ENCODE assay signal across 8 cellular contexts in the genomic region with DNA sequence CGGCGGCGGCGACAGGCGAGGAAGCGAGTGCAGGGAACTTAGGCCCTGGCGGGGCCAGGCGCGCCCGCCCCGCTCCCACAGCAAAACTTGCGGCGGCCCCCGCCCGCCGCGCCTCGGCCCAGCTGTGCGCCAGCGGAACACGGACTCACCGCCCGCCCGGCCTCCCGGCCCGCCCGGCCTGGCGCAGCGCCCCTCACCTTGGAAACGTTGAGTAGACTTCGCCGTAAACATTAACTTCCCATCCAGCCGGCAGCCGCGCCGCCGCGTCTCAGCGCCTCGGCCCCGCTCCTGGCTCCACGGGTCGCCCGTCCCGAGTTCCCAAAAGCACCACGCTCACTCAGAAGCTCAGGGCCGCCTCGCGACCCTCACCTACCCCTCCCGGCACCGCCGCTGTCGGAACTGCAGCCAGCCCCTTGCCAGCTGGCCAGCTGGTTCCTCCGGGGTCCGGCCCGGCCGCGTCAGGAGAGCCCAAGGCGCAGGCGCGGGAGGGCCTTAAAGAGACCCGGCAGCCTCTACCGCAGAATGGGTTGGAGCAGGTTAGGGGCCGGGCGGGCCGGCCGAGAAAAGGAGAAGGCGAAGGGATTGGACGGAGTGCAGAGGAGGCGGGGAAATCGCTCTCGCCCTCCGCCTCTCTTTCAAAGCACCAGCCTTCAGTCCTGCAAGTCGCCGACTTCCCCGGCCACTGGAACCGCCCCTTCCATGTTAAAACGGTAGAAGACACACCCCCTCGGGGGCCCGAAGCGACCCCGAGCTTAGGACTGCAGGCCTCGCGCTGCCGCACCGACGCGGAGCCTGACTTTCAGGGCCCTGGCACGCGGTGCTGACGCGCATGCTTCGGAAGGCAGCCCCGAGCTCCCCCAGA. TPM values are rescaled to one million over a fixed set of nuclear protein-coding genes. Genes with fewer than 3 reads are reported as not detected.
DNase-seq lines count a peak whose midpoint lies in the region; ATAC-seq and TF ChIP-seq lines count a peak whose summit lies in the region.

Gene EVI5 (minus strand): TSS at position 470 of the 862 bp plus-strand sequence. CDS start 48,562 bp downstream, outside the sequence.

- intact Hi-C loops in dorsolateral prefrontal cortex (cut with DNase I), result loop anchor here (2.0 to 5.0 kb wide), 3 partner anchors 32 to 47 kb away; partner anchors contain the start of gene RPL5 (in 1 of the 2)

- no peaks in the 10 kb centered on the region for H3K9me3 ChIP-seq in liver (ENCODE audit: control insufficient read depth in 4 of 4, low read length in 3 of 4)

- H3K27me3 ChIP-seq in dorsolateral prefrontal cortex, result no peaks in the 10 kb centered on the region
- H3K27me3 ChIP-seq in liver (ENCODE audit: control insufficient read depth in 4 of 4, insufficient read depth in 4 of 4, low read length in 3 of 4), result no peaks in the 10 kb centered on the region

- peaks cover 0 to 11% (median 4%) of the 10 kb centered on the region in 4 donors for H3K4me1 ChIP-seq in liver (ENCODE audit: control insufficient read depth in 4 of 4, insufficient read depth in 4 of 4, low read length in 3 of 4)

- H3K4me3 ChIP-seq in dorsolateral prefrontal cortex (peak within 1 kb of the TSS; percentile 67 to 97 (median 89)), liver (ENCODE audit: low read depth in 1 of 3, low read length in 3 of 3) (peak within 1 kb of the TSS; percentile 72 to 89 (median 79))

- TF ChIP-seq CTCF in dorsolateral prefrontal cortex (IDR thresholded peaks at IDR 0.05 in 54 of 56, conservative IDR thresholded peaks at IDR 0.05 in 2 of 56; ENCODE audit: low read depth in 1 of 56, partially characterized antibody in 56 of 56) (peak in 32 of 56 donors; percentile 5 to 52 (median 32)), liver (IDR thresholded peaks at IDR 0.05; ENCODE audit: low read depth, low read length, missing input control) (peak; percentile 6)

- DNase-seq in CD1c-positive myeloid dendritic cell (ENCODE audit: extremely low spot score) (peak; percentile 97), NCI-H69 (lab: John Stamatoyannopoulos, UW) (peak; percentile 93), dorsolateral prefrontal cortex (peak; percentile 75 to 93 (median 88))
- DNase-seq in activated CD4-positive, alpha-beta T cell treated with anti-CD3 and anti-CD28 coated beads, Interleukin-2, amount 50 U/mL, for 4 hours, result peak; percentile 34 to 49
- peak; percentile 70 for DNase-seq in stimulated activated CD4-positive, alpha-beta T cell treated with anti-CD3 and anti-CD28 coated beads, Interleukin-4, amount 100 ng/mL, for 24 hours

- no peak for TF ChIP-seq RAD21 in liver (IDR thresholded peaks at IDR 0.05)

- peak within 1 kb of the TSS; percentile 84 to 93 for H3K9ac ChIP-seq in liver (ENCODE audit: low read depth in 1 of 2, low read length in 2 of 2)

- ATAC-seq in GM19372 (IDR thresholded peaks at IDR 0.05; ENCODE audit: low read depth, unreplicated experiment) (peak; percentile 94), HG03521 (IDR thresholded peaks at IDR 0.05; ENCODE audit: unreplicated experiment) (peak; percentile 88)

- no peaks in the 10 kb centered on the region for H3K36me3 ChIP-seq in liver (ENCODE audit: control insufficient read depth in 4 of 4, insufficient read depth in 3 of 4, low read depth in 1 of 4, low read length in 3 of 4)

- WGBS in liver, result under 1% methylated on average over 94 of the region's 94 CpGs

- H3K27ac ChIP-seq in dorsolateral prefrontal cortex (peak within 1 kb of the TSS; percentile 73 to 97 (median 92)), liver (ENCODE audit: low read depth in 1 of 2, low read length in 2 of 2) (peak within 1 kb of the TSS; percentile 99)

TF ChIP-seq in liver, 16 proteins besides CTCF, POLR2A, EP300 and RAD21:
- TF ChIP-seq FOXA2 (IDR thresholded peaks at IDR 0.05), result no peak
- TF ChIP-seq, protein P1, sequence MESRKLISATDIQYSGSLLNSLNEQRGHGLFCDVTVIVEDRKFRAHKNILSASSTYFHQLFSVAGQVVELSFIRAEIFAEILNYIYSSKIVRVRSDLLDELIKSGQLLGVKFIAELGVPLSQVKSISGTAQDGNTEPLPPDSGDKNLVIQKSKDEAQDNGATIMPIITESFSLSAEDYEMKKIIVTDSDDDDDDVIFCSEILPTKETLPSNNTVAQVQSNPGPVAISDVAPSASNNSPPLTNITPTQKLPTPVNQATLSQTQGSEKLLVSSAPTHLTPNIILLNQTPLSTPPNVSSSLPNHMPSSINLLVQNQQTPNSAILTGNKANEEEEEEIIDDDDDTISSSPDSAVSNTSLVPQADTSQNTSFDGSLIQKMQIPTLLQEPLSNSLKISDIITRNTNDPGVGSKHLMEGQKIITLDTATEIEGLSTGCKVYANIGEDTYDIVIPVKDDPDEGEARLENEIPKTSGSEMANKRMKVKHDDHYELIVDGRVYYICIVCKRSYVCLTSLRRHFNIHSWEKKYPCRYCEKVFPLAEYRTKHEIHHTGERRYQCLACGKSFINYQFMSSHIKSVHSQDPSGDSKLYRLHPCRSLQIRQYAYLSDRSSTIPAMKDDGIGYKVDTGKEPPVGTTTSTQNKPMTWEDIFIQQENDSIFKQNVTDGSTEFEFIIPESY (IDR thresholded peaks at IDR 0.05), result no peak
- TF ChIP-seq HNF4A (conservative IDR thresholded peaks at IDR 0.05), result peak; percentile 6 to 50
- peak; percentile 57 for TF ChIP-seq YY1 (IDR thresholded peaks at IDR 0.05)
- no peak for TF ChIP-seq EGR1 (IDR thresholded peaks at IDR 0.05; ENCODE audit: low read depth in 2 of 2)
- TF ChIP-seq GABPA (IDR thresholded peaks at IDR 0.05 in 1 of 2, conservative IDR thresholded peaks at IDR 0.05 in 1 of 2), result no peak
- TF ChIP-seq RXRA (IDR thresholded peaks at IDR 0.05), result peak; percentile 48 to 55
- TF ChIP-seq, protein P2, sequence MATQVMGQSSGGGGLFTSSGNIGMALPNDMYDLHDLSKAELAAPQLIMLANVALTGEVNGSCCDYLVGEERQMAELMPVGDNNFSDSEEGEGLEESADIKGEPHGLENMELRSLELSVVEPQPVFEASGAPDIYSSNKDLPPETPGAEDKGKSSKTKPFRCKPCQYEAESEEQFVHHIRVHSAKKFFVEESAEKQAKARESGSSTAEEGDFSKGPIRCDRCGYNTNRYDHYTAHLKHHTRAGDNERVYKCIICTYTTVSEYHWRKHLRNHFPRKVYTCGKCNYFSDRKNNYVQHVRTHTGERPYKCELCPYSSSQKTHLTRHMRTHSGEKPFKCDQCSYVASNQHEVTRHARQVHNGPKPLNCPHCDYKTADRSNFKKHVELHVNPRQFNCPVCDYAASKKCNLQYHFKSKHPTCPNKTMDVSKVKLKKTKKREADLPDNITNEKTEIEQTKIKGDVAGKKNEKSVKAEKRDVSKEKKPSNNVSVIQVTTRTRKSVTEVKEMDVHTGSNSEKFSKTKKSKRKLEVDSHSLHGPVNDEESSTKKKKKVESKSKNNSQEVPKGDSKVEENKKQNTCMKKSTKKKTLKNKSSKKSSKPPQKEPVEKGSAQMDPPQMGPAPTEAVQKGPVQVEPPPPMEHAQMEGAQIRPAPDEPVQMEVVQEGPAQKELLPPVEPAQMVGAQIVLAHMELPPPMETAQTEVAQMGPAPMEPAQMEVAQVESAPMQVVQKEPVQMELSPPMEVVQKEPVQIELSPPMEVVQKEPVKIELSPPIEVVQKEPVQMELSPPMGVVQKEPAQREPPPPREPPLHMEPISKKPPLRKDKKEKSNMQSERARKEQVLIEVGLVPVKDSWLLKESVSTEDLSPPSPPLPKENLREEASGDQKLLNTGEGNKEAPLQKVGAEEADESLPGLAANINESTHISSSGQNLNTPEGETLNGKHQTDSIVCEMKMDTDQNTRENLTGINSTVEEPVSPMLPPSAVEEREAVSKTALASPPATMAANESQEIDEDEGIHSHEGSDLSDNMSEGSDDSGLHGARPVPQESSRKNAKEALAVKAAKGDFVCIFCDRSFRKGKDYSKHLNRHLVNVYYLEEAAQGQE (IDR thresholded peaks at IDR 0.05), result peak; percentile 71
- peak in 1 of 2 donors; percentile 24 for TF ChIP-seq JUND (IDR thresholded peaks at IDR 0.05)
- TF ChIP-seq HNF4G (IDR thresholded peaks at IDR 0.05), result no peak
- peak; percentile 77 for TF ChIP-seq SP1 (IDR thresholded peaks at IDR 0.05)
- TF ChIP-seq TAF1 (conservative IDR thresholded peaks at IDR 0.05), result peak; percentile 38
- TF ChIP-seq NR2F2 (IDR thresholded peaks at IDR 0.05), result peak; percentile 28
- no peak for TF ChIP-seq FOXA1 (IDR thresholded peaks at IDR 0.05)
- TF ChIP-seq ATF3 (IDR thresholded peaks at IDR 0.05), result no peak
- TF ChIP-seq MAX (IDR thresholded peaks at IDR 0.05), result peak; percentile 94

RNA-seq across cellular contexts. Expression of gene EVI5, which starts in this region (rescaled TPM):
- total RNA-seq in dorsolateral prefrontal cortex (10 to 100 TPM; 37.6 to 71.9 (median 55.0) TPM), liver (10 to 100 TPM; 24.6 to 35.9 TPM)
- polyA plus RNA-seq in liver, result 10 to 100 TPM in 1 of 2 donors, 1 to 10 TPM in 1; 4.0 to 13.6 TPM

Comparison
In these comparisons a context has a peak if more than half of its experiments do, and no peak if none do; other contexts are left out.
1. Peak in every context shown above with its lines: DNase-seq, ATAC-seq, H3K4me3 ChIP-seq and H3K27ac ChIP-seq.
2. DNase-seq: peak in every context shown above with its lines; median percentile 97 in CD1c-positive myeloid dendritic cell; 93 in NCI-H69; 88 in dorsolateral prefrontal cortex; 70 in stimulated activated CD4-positive, alpha-beta T cell treated with anti-CD3 and anti-CD28 coated beads, Interleukin-4, amount 100 ng/mL, for 24 hours; 42 in activated CD4-positive, alpha-beta T cell treated with anti-CD3 and anti-CD28 coated beads, Interleukin-2, amount 50 U/mL, for 4 hours.